Comparison of ENCODE assay signal across 17 cellular contexts in the genomic region with DNA sequence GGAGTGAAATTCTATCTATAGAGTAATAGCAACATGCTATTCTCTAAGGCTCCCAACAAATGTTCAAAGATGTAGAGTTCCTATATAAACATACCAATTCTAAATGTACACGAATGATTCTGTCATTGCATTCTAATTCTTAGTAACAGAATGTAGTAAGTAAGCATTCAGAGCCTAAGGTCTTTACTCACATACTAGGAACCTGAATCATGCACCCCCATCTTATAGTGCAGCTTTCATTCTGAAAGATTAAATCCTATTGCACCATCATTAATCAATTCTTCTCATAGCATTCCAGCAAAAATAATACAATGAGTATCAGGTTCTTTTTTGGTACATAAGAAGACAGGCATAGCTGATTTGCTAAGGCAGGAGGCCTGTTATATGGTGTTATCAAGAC.
DNase-seq lines count a peak whose midpoint lies in the region; ATAC-seq and TF ChIP-seq lines count a peak whose summit lies in the region.
"Had no signal": no experiment of that assay in that cellular context is flagged by ENCODE, and none has a peak within 500 bp of the region (broad histone marks: within the 10 kb centered on the region; RNA-seq: fewer than 3 reads in every experiment).

No MANE protein-coding gene starts in this region.

- H4K91ac ChIP-seq in IMR-90 (ENCODE audit: insufficient read depth, low read depth, low read length) = peak overlapping the region; percentile 68

- H3K14ac ChIP-seq in IMR-90 (replicated peaks; ENCODE audit: low read depth, low read length) = peak overlapping the region; percentile 32; the same call in 1 of the 2 replicates

- CTCF ChIA-PET in IMR-90 (lab: Yijun Ruan, JAX) = no interaction called here

- no peak for TF ChIP-seq RAD21 in IMR-90 (IDR thresholded peaks at IDR 0.05; ENCODE audit: low read length)

- no peak overlapping the region for H2AK9ac ChIP-seq in IMR-90 (replicated peaks; ENCODE audit: low read depth, low read length, poor library complexity)

- H2AK5ac ChIP-seq in IMR-90 (ENCODE audit: low read depth, low read length) = no peak overlapping the region

- dilution Hi-C loops in IMR-90 (cut with HindIII; ENCODE audit: low sequenced_read_pairs, unreplicated experiment) = no loop called here

- no peak for TF ChIP-seq POLR2A in IMR-90 (IDR thresholded peaks at IDR 0.05; ENCODE audit: low read depth, low read length)

- H3K56ac ChIP-seq in IMR-90 (ENCODE audit: extremely low read depth, insufficient read depth, low read length) = peak overlapping the region; percentile 56; the same call in 1 of the 2 replicates

- peaks cover 11% of the 10 kb centered on the region; the same call in 1 of the 2 replicates for H3K9me1 ChIP-seq in IMR-90 (ENCODE audit: insufficient read depth, low read length)

- peak overlapping the region; percentile 89 for H2BK120ac ChIP-seq in IMR-90 (ENCODE audit: low read depth, low read length)

- no peaks in the 10 kb centered on the region for H3K36me3 ChIP-seq in IMR-90 (ENCODE audit: control insufficient read depth, insufficient read depth, low read length)
- H3K36me3 ChIP-seq: BLaER1 treated with 17β-estradiol and CSF1 and Interleukin-3, amounts not matched to agents 10 nM and 100 nM had no signal

- H3K18ac ChIP-seq in IMR-90 (ENCODE audit: low read depth, low read length) = peak overlapping the region; percentile 98; the same call in 1 of the 2 replicates

- no peaks in the 10 kb centered on the region for H4K20me1 ChIP-seq in IMR-90 (ENCODE audit: insufficient read depth, low read length)
- H4K20me1 ChIP-seq: BLaER1 treated with 17β-estradiol and CSF1 and Interleukin-3, amounts not matched to agents 10 nM and 100 nM had no signal

- POLR2A ChIA-PET in IMR-90 (lab: Charles Lee; ENCODE audit: unreplicated experiment) = no interaction called here

- no CpG with 5 or more reads among the region's 1 CpG for WGBS in IMR-90 (ENCODE audit: extremely low coverage in 2 of 2, insufficient read length in 1 of 2), 2 experiments

- peak overlapping the region; percentile 70; the same call in 1 of the 2 replicates for H3K4me2 ChIP-seq in IMR-90 (ENCODE audit: low read depth, low read length)
- H3K4me2 ChIP-seq: BLaER1 treated with 17β-estradiol and CSF1 and Interleukin-3, amounts not matched to agents 10 nM and 100 nM; GM23338 had no signal

- no peak overlapping the region for H3K27ac ChIP-seq in IMR-90 (ENCODE audit: insufficient read depth, low read length)
- H3K27ac ChIP-seq: BLaER1 treated with 17β-estradiol and CSF1 and Interleukin-3, amounts not matched to agents 10 nM and 100 nM; HL-60 had no signal

- peaks cover 10% of the 10 kb centered on the region for H3K4me1 ChIP-seq in IMR-90 (ENCODE audit: control insufficient read depth, insufficient read depth, low read length)
- H3K4me1 ChIP-seq: BLaER1 treated with 17β-estradiol and CSF1 and Interleukin-3, amounts not matched to agents 10 nM and 100 nM had no signal

- BruUV-seq in IMR-90 (replicated peaks; lab: Mats Ljungman, UMichigan) = no TSS peak

- H3K4ac ChIP-seq in IMR-90 (ENCODE audit: low read depth, low read length) = peak overlapping the region; percentile 80; the same call in 1 of the 2 replicates

- H3K4me3 ChIP-seq in IMR-90 (ENCODE audit: insufficient read depth, low read depth, low read length) = no peak overlapping the region
- H3K4me3 ChIP-seq: BLaER1 treated with 17β-estradiol and CSF1 and Interleukin-3, amounts not matched to agents 10 nM and 100 nM; GM23338; K562 had no signal

- peak overlapping the region; percentile 93; the same call in 1 of the 2 replicates for H4K5ac ChIP-seq in IMR-90 (ENCODE audit: low read depth, low read length)

- no peak for TF ChIP-seq CTCF in IMR-90 (conservative IDR thresholded peaks at IDR 0.05; ENCODE audit: low read depth, low read length)

- DNase-seq in EL = peak; percentile 18
- DNase-seq in IMR-90 = peak; percentile 87
- peak; percentile 15 for DNase-seq in fibroblast of peridontal ligament (ENCODE audit: extremely low read depth)
- no peak for DNase-seq in NOMO-1 (lab: John Stamatoyannopoulos, UW; ENCODE audit: unreplicated experiment in 2 of 2)
- DNase-seq in NCI-H1694 (lab: John Stamatoyannopoulos, UW) = no peak
- no peak for DNase-seq in left ventricle myocardium superior
- DNase-seq: 8988T; Calu3; CD8-positive, alpha-beta T cell; DMS79 treated with DMSO at 0.1 percent for 48 hours; HFFc6 had no signal

- intact Hi-C loops in IMR-90 (cut with micrococcal nuclease) (no loop called here), left ventricle myocardium superior (cut with micrococcal nuclease) (no loop called here)

- peak overlapping the region; percentile 64; the same call in 1 of the 3 replicates for H2BK15ac ChIP-seq in IMR-90 (ENCODE audit: low read depth, low read length)

- H2BK5ac ChIP-seq in IMR-90 (ENCODE audit: low read depth, low read length, poor library complexity, severe bottlenecking) = peak overlapping the region; percentile 94

- ATAC-seq in IMR-90 (ENCODE audit: low read depth) (peak; percentile 95), left ventricle myocardium superior (no peak), HG02981 (IDR thresholded peaks at IDR 0.05; ENCODE audit: unreplicated experiment) (no peak)
- ATAC-seq: CD8-positive, alpha-beta T cell; GM23338; HCT116; K562 had no signal

- in situ Hi-C loops in IMR-90 (cut with MboI; ENCODE audit: low sequenced_read_pairs) = no loop called here

- H2BK20ac ChIP-seq in IMR-90 (ENCODE audit: low read depth, low read length) = peak overlapping the region; percentile 86; the same call in 1 of the 2 replicates

- H3K27me3 ChIP-seq in IMR-90 (ENCODE audit: control insufficient read depth, insufficient read depth, low read length) = no peaks in the 10 kb centered on the region
- H3K27me3 ChIP-seq: BLaER1 treated with 17β-estradiol and CSF1 and Interleukin-3, amounts not matched to agents 10 nM and 100 nM had no signal

- no peak overlapping the region for H3K23ac ChIP-seq in IMR-90 (ENCODE audit: low read depth, low read length)

- H3K79me1 ChIP-seq in IMR-90 (ENCODE audit: low read depth in 1 of 2, low read length in 2 of 2) = no peaks in the 10 kb centered on the region; a peak in 2 of 4 replicates

- no peaks in the 10 kb centered on the region for H3K9me3 ChIP-seq in IMR-90 (ENCODE audit: control insufficient read depth, insufficient read depth, low read length)
- H3K9me3 ChIP-seq: BLaER1 treated with 17β-estradiol and CSF1 and Interleukin-3, amounts not matched to agents 10 nM and 100 nM had no signal

- H4K8ac ChIP-seq in IMR-90 (ENCODE audit: low read depth in 2 of 2, low read length in 2 of 2) = peak overlapping the region; percentile 75 to 78; a peak in 3 of 4 replicates

- no peak overlapping the region for H3K9ac ChIP-seq in IMR-90 (ENCODE audit: low read depth, low read length)
- H3K9ac ChIP-seq: BLaER1 treated with 17β-estradiol and CSF1 and Interleukin-3, amounts not matched to agents 10 nM and 100 nM had no signal

- H2AFZ ChIP-seq in IMR-90 (replicated peaks; ENCODE audit: low read length, poor library complexity) = no peak overlapping the region
- H2AFZ ChIP-seq: GM23338 had no signal

TF ChIP-seq in IMR-90, 13 proteins besides CTCF, POLR2A, EP300 and RAD21:
- TF ChIP-seq MAZ (IDR thresholded peaks at IDR 0.05; ENCODE audit: borderline replicate concordance, low read depth, low read length) (no peak), CEBPB (IDR thresholded peaks at IDR 0.05; ENCODE audit: low read depth, low read length) (peak; percentile 78), USF2 (IDR thresholded peaks at IDR 0.05; ENCODE audit: low read depth, low read length) (no peak), SMC3 (IDR thresholded peaks at IDR 0.05; ENCODE audit: low read depth, low read length) (no peak), NFE2L2 (IDR thresholded peaks at IDR 0.05; ENCODE audit: low read depth, low read length) (no peak), RFX5 (IDR thresholded peaks at IDR 0.05; ENCODE audit: low read depth, low read length) (no peak), CHD1 (IDR thresholded peaks at IDR 0.05; ENCODE audit: low read depth, low read length) (no peak), MXI1 (IDR thresholded peaks at IDR 0.05; ENCODE audit: borderline replicate concordance, low read depth, low read length) (no peak), MAFK (IDR thresholded peaks at IDR 0.05; ENCODE audit: low read depth, low read length) (no peak), RCOR1 (IDR thresholded peaks at IDR 0.05; ENCODE audit: insufficient replicate concordance, low read length) (no peak), FOS (IDR thresholded peaks at IDR 0.05; ENCODE audit: low read depth, low read length) (peak; percentile 15; the same call in 1 of the 2 replicates), BHLHE40 (IDR thresholded peaks at IDR 0.05; ENCODE audit: low read depth, low read length) (no peak)
- TF ChIP-seq, protein P1, sequence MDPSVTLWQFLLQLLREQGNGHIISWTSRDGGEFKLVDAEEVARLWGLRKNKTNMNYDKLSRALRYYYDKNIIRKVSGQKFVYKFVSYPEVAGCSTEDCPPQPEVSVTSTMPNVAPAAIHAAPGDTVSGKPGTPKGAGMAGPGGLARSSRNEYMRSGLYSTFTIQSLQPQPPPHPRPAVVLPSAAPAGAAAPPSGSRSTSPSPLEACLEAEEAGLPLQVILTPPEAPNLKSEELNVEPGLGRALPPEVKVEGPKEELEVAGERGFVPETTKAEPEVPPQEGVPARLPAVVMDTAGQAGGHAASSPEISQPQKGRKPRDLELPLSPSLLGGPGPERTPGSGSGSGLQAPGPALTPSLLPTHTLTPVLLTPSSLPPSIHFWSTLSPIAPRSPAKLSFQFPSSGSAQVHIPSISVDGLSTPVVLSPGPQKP (IDR thresholded peaks at IDR 0.05; ENCODE audit: borderline replicate concordance, low read depth, low read length) = no peak

Comparison
In these comparisons a context has a peak if more than half of its experiments do, and no peak if none do; other contexts are left out.
1. DNase-seq: peak in EL (single experiment), IMR-90 (single experiment) and fibroblast of peridontal ligament (single experiment); none in NOMO-1 (0 of 2), NCI-H1694 (single experiment) and left ventricle myocardium superior (single experiment).